1 cellular context compared by ENCODE assay signal in the genomic region with DNA sequence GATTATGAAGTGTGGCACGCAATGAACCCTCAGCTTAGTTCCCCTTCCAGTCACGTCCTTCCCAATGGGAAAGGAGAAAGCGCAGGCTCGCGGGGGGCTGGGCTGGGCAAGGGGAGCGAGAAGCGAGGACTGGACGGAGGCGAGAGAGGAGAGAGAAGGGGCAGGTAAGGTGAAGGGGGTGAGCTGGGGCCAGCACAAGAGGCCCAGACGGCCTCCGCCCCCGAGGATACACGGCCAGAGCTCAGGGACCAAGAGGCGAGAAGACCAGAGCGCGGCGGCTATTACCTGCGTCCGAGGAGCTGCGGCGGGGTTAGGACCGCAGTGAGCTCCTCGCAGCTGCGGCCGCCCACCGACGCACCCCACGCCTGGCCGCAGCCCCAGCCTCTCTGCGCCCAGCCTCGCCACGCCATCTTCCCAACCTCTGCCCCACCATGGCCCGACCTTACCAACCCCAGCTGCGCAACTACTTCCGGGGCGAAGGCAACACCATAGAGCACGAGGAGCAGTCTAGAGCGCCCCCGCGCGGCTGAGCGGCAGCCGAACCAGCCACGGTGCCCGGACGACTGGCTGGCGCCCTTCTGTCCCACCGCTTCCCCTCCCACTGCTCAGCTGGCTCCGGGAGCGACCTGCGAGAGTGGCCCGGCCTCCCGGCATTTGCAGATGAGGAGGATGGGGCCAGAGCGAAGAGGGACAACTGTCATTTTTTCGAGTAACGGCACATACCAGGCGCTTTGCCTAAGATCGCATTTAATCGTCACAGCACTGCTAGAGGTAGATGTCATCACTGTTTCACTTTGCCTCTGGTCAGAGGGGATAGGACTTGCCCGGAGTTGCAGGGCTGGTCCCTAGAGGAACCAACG.
TF ChIP-seq lines count a peak whose summit lies in the region.

A gene with protein sequence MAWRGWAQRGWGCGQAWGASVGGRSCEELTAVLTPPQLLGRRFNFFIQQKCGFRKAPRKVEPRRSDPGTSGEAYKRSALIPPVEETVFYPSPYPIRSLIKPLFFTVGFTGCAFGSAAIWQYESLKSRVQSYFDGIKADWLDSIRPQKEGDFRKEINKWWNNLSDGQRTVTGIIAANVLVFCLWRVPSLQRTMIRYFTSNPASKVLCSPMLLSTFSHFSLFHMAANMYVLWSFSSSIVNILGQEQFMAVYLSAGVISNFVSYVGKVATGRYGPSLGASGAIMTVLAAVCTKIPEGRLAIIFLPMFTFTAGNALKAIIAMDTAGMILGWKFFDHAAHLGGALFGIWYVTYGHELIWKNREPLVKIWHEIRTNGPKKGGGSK (minus strand): TSS at position 444 of the 860 bp plus-strand sequence. CDS start 34 bp downstream, at position 410.

TF ChIP-seq in HepG2, 621 proteins besides CTCF, POLR2A, EP300 and RAD21 (continued from another document and continues in another):
- TF ChIP-seq NFKB2 (CRISPR knock-in tag; IDR thresholded peaks at IDR 0.05; ENCODE audit: borderline replicate concordance): peak; percentile 81; the same call in 1 of the 2 replicates
- peak; percentile 98 for TF ChIP-seq HDAC1 (CRISPR knock-in tag; IDR thresholded peaks at IDR 0.05)
- TF ChIP-seq, protein P1, sequence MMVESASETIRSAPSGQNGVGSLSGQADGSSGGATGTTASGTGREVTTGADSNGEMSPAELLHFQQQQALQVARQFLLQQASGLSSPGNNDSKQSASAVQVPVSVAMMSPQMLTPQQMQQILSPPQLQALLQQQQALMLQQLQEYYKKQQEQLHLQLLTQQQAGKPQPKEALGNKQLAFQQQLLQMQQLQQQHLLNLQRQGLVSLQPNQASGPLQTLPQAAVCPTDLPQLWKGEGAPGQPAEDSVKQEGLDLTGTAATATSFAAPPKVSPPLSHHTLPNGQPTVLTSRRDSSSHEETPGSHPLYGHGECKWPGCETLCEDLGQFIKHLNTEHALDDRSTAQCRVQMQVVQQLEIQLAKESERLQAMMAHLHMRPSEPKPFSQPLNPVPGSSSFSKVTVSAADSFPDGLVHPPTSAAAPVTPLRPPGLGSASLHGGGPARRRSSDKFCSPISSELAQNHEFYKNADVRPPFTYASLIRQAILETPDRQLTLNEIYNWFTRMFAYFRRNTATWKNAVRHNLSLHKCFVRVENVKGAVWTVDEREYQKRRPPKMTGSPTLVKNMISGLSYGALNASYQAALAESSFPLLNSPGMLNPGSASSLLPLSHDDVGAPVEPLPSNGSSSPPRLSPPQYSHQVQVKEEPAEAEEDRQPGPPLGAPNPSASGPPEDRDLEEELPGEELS (CRISPR knock-in tag; IDR thresholded peaks at IDR 0.05): peak; percentile 71; the same call in 1 of the 2 replicates
- TF ChIP-seq AHR (CRISPR knock-in tag; IDR thresholded peaks at IDR 0.05): peak; percentile 95
- peak; percentile 92 for TF ChIP-seq ZNF441 (CRISPR knock-in tag; IDR thresholded peaks at IDR 0.05; ENCODE audit: borderline replicate concordance)
- TF ChIP-seq MTF2 (CRISPR knock-in tag; IDR thresholded peaks at IDR 0.05; ENCODE audit: borderline replicate concordance): peak; percentile 83; the same call in 1 of the 2 replicates
- TF ChIP-seq, protein P2, sequence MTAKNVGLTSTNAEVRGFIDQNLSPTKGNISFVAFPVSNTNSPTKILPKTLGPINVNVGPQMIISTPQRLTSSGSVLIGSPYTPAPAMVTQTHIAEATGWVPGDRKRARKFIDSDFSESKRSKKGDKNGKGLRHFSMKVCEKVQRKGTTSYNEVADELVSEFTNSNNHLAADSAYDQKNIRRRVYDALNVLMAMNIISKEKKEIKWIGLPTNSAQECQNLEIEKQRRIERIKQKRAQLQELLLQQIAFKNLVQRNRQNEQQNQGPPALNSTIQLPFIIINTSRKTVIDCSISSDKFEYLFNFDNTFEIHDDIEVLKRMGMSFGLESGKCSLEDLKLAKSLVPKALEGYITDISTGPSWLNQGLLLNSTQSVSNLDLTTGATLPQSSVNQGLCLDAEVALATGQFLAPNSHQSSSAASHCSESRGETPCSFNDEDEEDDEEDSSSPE (CRISPR knock-in tag; IDR thresholded peaks at IDR 0.05): peak; percentile 63; the same call in 1 of the 2 replicates
- peak; percentile 75; the same call in 1 of the 2 replicates for TF ChIP-seq ZNF430 (CRISPR knock-in tag; IDR thresholded peaks at IDR 0.05)
- TF ChIP-seq ZNF143 (CRISPR knock-in tag; IDR thresholded peaks at IDR 0.05): peak; percentile 71
- peak; percentile 77 for TF ChIP-seq SIX4 (CRISPR knock-in tag; IDR thresholded peaks at IDR 0.05)
- peak; percentile 66 for TF ChIP-seq AGO2 (optimal IDR thresholded peaks at IDR 0.05; ENCODE audit: low read depth, low read length)
- peak; percentile 97 for TF ChIP-seq FOXK1 (CRISPR knock-in tag; IDR thresholded peaks at IDR 0.05; ENCODE audit: borderline replicate concordance, low read depth)
- TF ChIP-seq POLR2AphosphoS5 (IDR thresholded peaks at IDR 0.05; ENCODE audit: low read depth, low read length): peak; percentile 92
- TF ChIP-seq, protein P3, sequence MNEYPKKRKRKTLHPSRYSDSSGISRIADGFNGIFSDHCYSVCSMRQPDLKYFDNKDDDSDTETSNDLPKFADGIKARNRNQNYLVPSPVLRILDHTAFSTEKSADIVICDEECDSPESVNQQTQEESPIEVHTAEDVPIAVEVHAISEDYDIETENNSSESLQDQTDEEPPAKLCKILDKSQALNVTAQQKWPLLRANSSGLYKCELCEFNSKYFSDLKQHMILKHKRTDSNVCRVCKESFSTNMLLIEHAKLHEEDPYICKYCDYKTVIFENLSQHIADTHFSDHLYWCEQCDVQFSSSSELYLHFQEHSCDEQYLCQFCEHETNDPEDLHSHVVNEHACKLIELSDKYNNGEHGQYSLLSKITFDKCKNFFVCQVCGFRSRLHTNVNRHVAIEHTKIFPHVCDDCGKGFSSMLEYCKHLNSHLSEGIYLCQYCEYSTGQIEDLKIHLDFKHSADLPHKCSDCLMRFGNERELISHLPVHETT (CRISPR knock-in tag; conservative IDR thresholded peaks at IDR 0.05): peak; percentile 87
- TF ChIP-seq, protein P4, sequence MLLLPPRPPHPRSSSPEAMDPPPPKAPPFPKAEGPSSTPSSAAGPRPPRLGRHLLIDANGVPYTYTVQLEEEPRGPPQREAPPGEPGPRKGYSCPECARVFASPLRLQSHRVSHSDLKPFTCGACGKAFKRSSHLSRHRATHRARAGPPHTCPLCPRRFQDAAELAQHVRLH (CRISPR knock-in tag; IDR thresholded peaks at IDR 0.05; ENCODE audit: borderline replicate concordance, low read depth): peak; percentile 97
- TF ChIP-seq ZNF263 (CRISPR knock-in tag; IDR thresholded peaks at IDR 0.05): no peak
- TF ChIP-seq, protein P5, sequence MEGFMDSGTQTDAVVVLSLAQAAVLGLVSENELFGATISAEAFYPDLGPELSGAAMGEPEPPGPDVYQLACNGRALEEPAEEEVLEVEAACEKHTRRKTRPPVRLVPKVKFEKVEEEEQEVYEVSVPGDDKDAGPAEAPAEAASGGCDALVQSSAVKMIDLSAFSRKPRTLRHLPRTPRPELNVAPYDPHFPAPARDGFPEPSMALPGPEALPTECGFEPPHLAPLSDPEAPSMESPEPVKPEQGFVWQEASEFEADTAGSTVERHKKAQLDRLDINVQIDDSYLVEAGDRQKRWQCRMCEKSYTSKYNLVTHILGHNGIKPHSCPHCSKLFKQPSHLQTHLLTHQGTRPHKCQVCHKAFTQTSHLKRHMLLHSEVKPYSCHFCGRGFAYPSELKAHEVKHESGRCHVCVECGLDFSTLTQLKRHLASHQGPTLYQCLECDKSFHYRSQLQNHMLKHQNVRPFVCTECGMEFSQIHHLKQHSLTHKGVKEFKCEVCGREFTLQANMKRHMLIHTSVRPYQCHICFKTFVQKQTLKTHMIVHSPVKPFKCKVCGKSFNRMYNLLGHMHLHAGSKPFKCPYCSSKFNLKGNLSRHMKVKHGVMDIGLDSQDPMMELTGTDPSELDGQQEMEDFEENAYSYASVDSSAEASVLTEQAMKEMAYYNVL (CRISPR knock-in tag; IDR thresholded peaks at IDR 0.05; ENCODE audit: borderline replicate concordance): 0 out of 2 replicates have a peak, but pooled peaks have one; percentile 85
- TF ChIP-seq SSRP1 (CRISPR knock-in tag; IDR thresholded peaks at IDR 0.05): peak; percentile 82
- TF ChIP-seq, protein P6, sequence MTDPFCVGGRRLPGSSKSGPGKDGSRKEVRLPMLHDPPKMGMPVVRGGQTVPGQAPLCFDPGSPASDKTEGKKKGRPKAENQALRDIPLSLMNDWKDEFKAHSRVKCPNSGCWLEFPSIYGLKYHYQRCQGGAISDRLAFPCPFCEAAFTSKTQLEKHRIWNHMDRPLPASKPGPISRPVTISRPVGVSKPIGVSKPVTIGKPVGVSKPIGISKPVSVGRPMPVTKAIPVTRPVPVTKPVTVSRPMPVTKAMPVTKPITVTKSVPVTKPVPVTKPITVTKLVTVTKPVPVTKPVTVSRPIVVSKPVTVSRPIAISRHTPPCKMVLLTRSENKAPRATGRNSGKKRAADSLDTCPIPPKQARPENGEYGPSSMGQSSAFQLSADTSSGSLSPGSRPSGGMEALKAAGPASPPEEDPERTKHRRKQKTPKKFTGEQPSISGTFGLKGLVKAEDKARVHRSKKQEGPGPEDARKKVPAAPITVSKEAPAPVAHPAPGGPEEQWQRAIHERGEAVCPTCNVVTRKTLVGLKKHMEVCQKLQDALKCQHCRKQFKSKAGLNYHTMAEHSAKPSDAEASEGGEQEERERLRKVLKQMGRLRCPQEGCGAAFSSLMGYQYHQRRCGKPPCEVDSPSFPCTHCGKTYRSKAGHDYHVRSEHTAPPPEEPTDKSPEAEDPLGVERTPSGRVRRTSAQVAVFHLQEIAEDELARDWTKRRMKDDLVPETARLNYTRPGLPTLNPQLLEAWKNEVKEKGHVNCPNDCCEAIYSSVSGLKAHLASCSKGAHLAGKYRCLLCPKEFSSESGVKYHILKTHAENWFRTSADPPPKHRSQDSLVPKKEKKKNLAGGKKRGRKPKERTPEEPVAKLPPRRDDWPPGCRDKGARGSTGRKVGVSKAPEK (CRISPR knock-in tag; IDR thresholded peaks at IDR 0.05; ENCODE audit: borderline replicate concordance): no peak
- TF ChIP-seq, protein P7, sequence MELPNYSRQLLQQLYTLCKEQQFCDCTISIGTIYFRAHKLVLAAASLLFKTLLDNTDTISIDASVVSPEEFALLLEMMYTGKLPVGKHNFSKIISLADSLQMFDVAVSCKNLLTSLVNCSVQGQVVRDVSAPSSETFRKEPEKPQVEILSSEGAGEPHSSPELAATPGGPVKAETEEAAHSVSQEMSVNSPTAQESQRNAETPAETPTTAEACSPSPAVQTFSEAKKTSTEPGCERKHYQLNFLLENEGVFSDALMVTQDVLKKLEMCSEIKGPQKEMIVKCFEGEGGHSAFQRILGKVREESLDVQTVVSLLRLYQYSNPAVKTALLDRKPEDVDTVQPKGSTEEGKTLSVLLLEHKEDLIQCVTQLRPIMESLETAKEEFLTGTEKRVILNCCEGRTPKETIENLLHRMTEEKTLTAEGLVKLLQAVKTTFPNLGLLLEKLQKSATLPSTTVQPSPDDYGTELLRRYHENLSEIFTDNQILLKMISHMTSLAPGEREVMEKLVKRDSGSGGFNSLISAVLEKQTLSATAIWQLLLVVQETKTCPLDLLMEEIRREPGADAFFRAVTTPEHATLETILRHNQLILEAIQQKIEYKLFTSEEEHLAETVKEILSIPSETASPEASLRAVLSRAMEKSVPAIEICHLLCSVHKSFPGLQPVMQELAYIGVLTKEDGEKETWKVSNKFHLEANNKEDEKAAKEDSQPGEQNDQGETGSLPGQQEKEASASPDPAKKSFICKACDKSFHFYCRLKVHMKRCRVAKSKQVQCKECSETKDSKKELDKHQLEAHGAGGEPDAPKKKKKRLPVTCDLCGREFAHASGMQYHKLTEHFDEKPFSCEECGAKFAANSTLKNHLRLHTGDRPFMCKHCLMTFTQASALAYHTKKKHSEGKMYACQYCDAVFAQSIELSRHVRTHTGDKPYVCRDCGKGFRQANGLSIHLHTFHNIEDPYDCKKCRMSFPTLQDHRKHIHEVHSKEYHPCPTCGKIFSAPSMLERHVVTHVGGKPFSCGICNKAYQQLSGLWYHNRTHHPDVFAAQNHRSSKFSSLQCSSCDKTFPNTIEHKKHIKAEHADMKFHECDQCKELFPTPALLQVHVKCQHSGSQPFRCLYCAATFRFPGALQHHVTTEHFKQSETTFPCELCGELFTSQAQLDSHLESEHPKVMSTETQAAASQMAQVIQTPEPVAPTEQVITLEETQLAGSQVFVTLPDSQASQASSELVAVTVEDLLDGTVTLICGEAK (IDR thresholded peaks at IDR 0.05): peak; percentile 51
- TF ChIP-seq, protein P7 (CRISPR knock-in tag; IDR thresholded peaks at IDR 0.05): peak; percentile 82
- no peak; the same call in 1 of the 2 replicates for TF ChIP-seq NFRKB (IDR thresholded peaks at IDR 0.05)
- no peak for TF ChIP-seq ZNF83 (CRISPR knock-in tag; IDR thresholded peaks at IDR 0.05; ENCODE audit: borderline replicate concordance)
- peak; percentile 49; the same call in 1 of the 2 replicates for TF ChIP-seq HMG20A (CRISPR knock-in tag; IDR thresholded peaks at IDR 0.05; ENCODE audit: borderline replicate concordance)
- no peak for TF ChIP-seq MTA3 (CRISPR knock-in tag; IDR thresholded peaks at IDR 0.05)
- TF ChIP-seq SCMH1 (CRISPR knock-in tag; IDR thresholded peaks at IDR 0.05; ENCODE audit: borderline replicate concordance): no peak
- TF ChIP-seq NFYC (CRISPR knock-in tag; IDR thresholded peaks at IDR 0.05): peak; percentile 48
- peak; percentile 53; the same call in 1 of the 2 replicates for TF ChIP-seq ZNF274 (CRISPR knock-in tag; IDR thresholded peaks at IDR 0.05)
